ENCODE assay signal across 21 cellular contexts in genomic region chr11:130692220-130692619, GRCh38.
A peak's percentile ranks its signal among the peaks of the same experiment; 100 is the strongest.
DNase-seq lines count a peak whose midpoint lies in the region; ATAC-seq and TF ChIP-seq lines count a peak whose summit lies in the region.
"Had no signal": no experiment of that assay in that cellular context is flagged by ENCODE, and none has a peak within 500 bp of the region (broad histone marks: within the 10 kb centered on the region; RNA-seq: fewer than 3 reads in every experiment).

No MANE protein-coding gene starts in this region.

- CTCF ChIA-PET in IMR-90 (lab: Yijun Ruan, JAX), result no interaction called here

- no peak overlapping the region for H4K91ac ChIP-seq in IMR-90 (ENCODE audit: insufficient read depth, low read depth, low read length)

- 83% methylated on average over 1 of the region's 4 CpGs; no CpG with 5 or more reads in 1 of the 2 experiments for WGBS in IMR-90 (ENCODE audit: extremely low coverage in 2 of 2, insufficient read length in 1 of 2), 2 experiments
- whole genome bisulfite sequencing in suprapubic skin, result 90% methylated on average over 4 of the region's 4 CpGs

- H3K27me3 ChIP-seq in IMR-90 (ENCODE audit: control insufficient read depth, insufficient read depth, low read length), result peaks cover 7% of the 10 kb centered on the region
- H3K27me3 ChIP-seq in suprapubic skin, result no peaks in the 10 kb centered on the region
- H3K27me3 ChIP-seq: BLaER1 treated with 17β-estradiol and CSF1 and Interleukin-3, amounts not matched to agents 10 nM and 100 nM had no signal

- H3K4me3 Mint-ChIP-seq in nephron, result no peak overlapping the region
- H3K4me3 Mint-ChIP-seq: CD14-positive monocyte; CD4-positive, alpha-beta T cell; CD8-positive, alpha-beta memory T cell had no signal

- H3K18ac ChIP-seq in IMR-90 (ENCODE audit: low read depth, low read length), result 0 out of 2 replicates have a peak overlapping the region, but pooled peaks have one; percentile 56

- no peak for TF ChIP-seq POLR2A in IMR-90 (IDR thresholded peaks at IDR 0.05; ENCODE audit: low read depth, low read length)
- TF ChIP-seq POLR2A in suprapubic skin (IDR thresholded peaks at IDR 0.05), result no peak

- in situ Hi-C loops in IMR-90 (cut with MboI; ENCODE audit: low sequenced_read_pairs), result no loop called here

- H3K27ac ChIP-seq in IMR-90 (ENCODE audit: insufficient read depth, low read length) (no peak overlapping the region), suprapubic skin (no peak overlapping the region)
- H3K27ac ChIP-seq: 22Rv1; BLaER1 treated with 17β-estradiol and CSF1 and Interleukin-3, amounts not matched to agents 10 nM and 100 nM; GM23248 had no signal

- H2BK15ac ChIP-seq in IMR-90 (ENCODE audit: low read depth, low read length), result no peak overlapping the region

- no peak overlapping the region for H2AFZ ChIP-seq in IMR-90 (replicated peaks; ENCODE audit: low read length, poor library complexity)
- H2AFZ ChIP-seq: GM23248 had no signal

- no peaks in the 10 kb centered on the region for H3K79me1 ChIP-seq in IMR-90 (ENCODE audit: low read depth in 1 of 2, low read length in 2 of 2)

- no peaks in the 10 kb centered on the region for H3K36me3 Mint-ChIP-seq in nephron (ENCODE audit: low read depth)
- H3K36me3 Mint-ChIP-seq: CD14-positive monocyte; CD8-positive, alpha-beta memory T cell had no signal

- H3K56ac ChIP-seq in IMR-90 (ENCODE audit: extremely low read depth, insufficient read depth, low read length), result no peak overlapping the region

- no peaks in the 10 kb centered on the region for H3K27me3 Mint-ChIP-seq in nephron (ENCODE audit: low read depth)

- H4K5ac ChIP-seq in IMR-90 (ENCODE audit: low read depth, low read length), result no peak overlapping the region

- no peak overlapping the region for H2BK5ac ChIP-seq in IMR-90 (ENCODE audit: low read depth, low read length, poor library complexity, severe bottlenecking)

- intact Hi-C loops in IMR-90 (cut with micrococcal nuclease), result no loop called here

- H3K23ac ChIP-seq in IMR-90 (ENCODE audit: low read depth, low read length), result no peak overlapping the region

- TF ChIP-seq CTCF in IMR-90 (conservative IDR thresholded peaks at IDR 0.05; ENCODE audit: low read depth, low read length), result no peak
- no peak for TF ChIP-seq CTCF in nephron (IDR thresholded peaks at IDR 0.05; ENCODE audit: unreplicated experiment in 3 of 3)
- no peak for TF ChIP-seq CTCF in suprapubic skin (IDR thresholded peaks at IDR 0.05)

- no peak for TF ChIP-seq EP300 in suprapubic skin (IDR thresholded peaks at IDR 0.05)

- peaks cover 52% of the 10 kb centered on the region for H3K4me1 Mint-ChIP-seq in nephron
- H3K4me1 Mint-ChIP-seq: CD14-positive monocyte; CD8-positive, alpha-beta memory T cell had no signal

- no TSS peak for BruUV-seq in IMR-90 (replicated peaks; lab: Mats Ljungman, UMichigan)

- no peak overlapping the region for H2AK5ac ChIP-seq in IMR-90 (ENCODE audit: low read depth, low read length)

- H4K8ac ChIP-seq in IMR-90 (ENCODE audit: low read depth in 2 of 2, low read length in 2 of 2), result no peak overlapping the region

- H3K4ac ChIP-seq in IMR-90 (ENCODE audit: low read depth, low read length), result no peak overlapping the region

- H3K27ac Mint-ChIP-seq in nephron, result peak overlapping the region in 2 of 3 experiments; percentile 46 to 93
- H3K27ac Mint-ChIP-seq: CD14-positive monocyte; CD4-positive, alpha-beta T cell; CD8-positive, alpha-beta memory T cell had no signal

- H2BK20ac ChIP-seq in IMR-90 (ENCODE audit: low read depth, low read length), result no peak overlapping the region

- no peak for ATAC-seq in IMR-90 (ENCODE audit: low read depth)
- ATAC-seq in SK-N-SH treated with all-trans-retinoic acid at 6 μM for 48 hours, result peak; percentile 93
- ATAC-seq: GM12878 had no signal

- no peaks in the 10 kb centered on the region for H3K9me3 ChIP-seq in IMR-90 (ENCODE audit: control insufficient read depth, insufficient read depth, low read length)
- no peaks in the 10 kb centered on the region for H3K9me3 ChIP-seq in suprapubic skin
- H3K9me3 ChIP-seq: BE2C; BLaER1 treated with 17β-estradiol and CSF1 and Interleukin-3, amounts not matched to agents 10 nM and 100 nM had no signal

- no peak for TF ChIP-seq RAD21 in IMR-90 (IDR thresholded peaks at IDR 0.05; ENCODE audit: low read length)

- no peaks in the 10 kb centered on the region for H3K9me1 ChIP-seq in IMR-90 (ENCODE audit: insufficient read depth, low read length)

- dilution Hi-C loops in IMR-90 (cut with HindIII; ENCODE audit: low sequenced_read_pairs, unreplicated experiment), result no loop called here

- H3K9ac ChIP-seq in IMR-90 (ENCODE audit: low read depth, low read length), result no peak overlapping the region
- H3K9ac ChIP-seq: BLaER1 treated with 17β-estradiol and CSF1 and Interleukin-3, amounts not matched to agents 10 nM and 100 nM; GM23248 had no signal

- H3K9me3 Mint-ChIP-seq in nephron, result peaks cover 5% of the 10 kb centered on the region
- H3K9me3 Mint-ChIP-seq: CD4-positive, alpha-beta T cell had no signal

- H3K36me3 ChIP-seq in IMR-90 (ENCODE audit: control insufficient read depth, insufficient read depth, low read length) (no peaks in the 10 kb centered on the region), suprapubic skin (no peaks in the 10 kb centered on the region)
- H3K36me3 ChIP-seq: BE2C; BLaER1 treated with 17β-estradiol and CSF1 and Interleukin-3, amounts not matched to agents 10 nM and 100 nM had no signal

- DNase-seq in IMR-90 (no peak), dedifferentiated amniotic fluid mesenchymal stem cell (ENCODE audit: extremely low spot score) (peak; percentile 42), suprapubic skin (ENCODE audit: low spot score in 2 of 2) (no peak), mucosa of gallbladder (ENCODE audit: low spot score) (no peak)
- no peak for DNase-seq in activated effector memory CD4-positive, alpha-beta T cell treated with Interleukin-2 at 50 U/mL for 16 hours
- DNase-seq: BE2C; CD4-positive, alpha-beta T cell; CD8-positive, alpha-beta memory T cell; DMS 273 treated with DMSO at 0.1 percent for 48 hours; DMS79; EL; GDM1; GM23248; H7; HCEC 1CT had no signal

- POLR2A ChIA-PET in IMR-90 (lab: Charles Lee; ENCODE audit: unreplicated experiment), result no interaction called here

- H3K4me1 ChIP-seq in IMR-90 (ENCODE audit: control insufficient read depth, insufficient read depth, low read length) (no peaks in the 10 kb centered on the region; the same call in 1 of the 2 replicates), suprapubic skin (no peaks in the 10 kb centered on the region)
- H3K4me1 ChIP-seq: BE2C had no signal

- H2AK9ac ChIP-seq in IMR-90 (replicated peaks; ENCODE audit: low read depth, low read length, poor library complexity), result no peak overlapping the region

- H3K14ac ChIP-seq in IMR-90 (replicated peaks; ENCODE audit: low read depth, low read length), result no peak overlapping the region

- no peak overlapping the region for H2BK120ac ChIP-seq in IMR-90 (ENCODE audit: low read depth, low read length)

- H3K4me3 ChIP-seq in IMR-90 (ENCODE audit: insufficient read depth, low read depth, low read length), result no peak overlapping the region
- no peak overlapping the region for H3K4me3 ChIP-seq in suprapubic skin
- H3K4me3 ChIP-seq: BLaER1 treated with 17β-estradiol and CSF1 and Interleukin-3, amounts not matched to agents 10 nM and 100 nM; GM12878; GM23248 had no signal

- H4K20me1 ChIP-seq in IMR-90 (ENCODE audit: insufficient read depth, low read length), result no peaks in the 10 kb centered on the region
- H4K20me1 ChIP-seq: BLaER1 treated with 17β-estradiol and CSF1 and Interleukin-3, amounts not matched to agents 10 nM and 100 nM had no signal

- no peak overlapping the region for H3K4me2 ChIP-seq in IMR-90 (ENCODE audit: low read depth, low read length)
- H3K4me2 ChIP-seq: BLaER1 treated with 17β-estradiol and CSF1 and Interleukin-3, amounts not matched to agents 10 nM and 100 nM had no signal

TF ChIP-seq in IMR-90, 13 proteins besides CTCF, POLR2A, EP300 and RAD21:
- TF ChIP-seq MXI1 (IDR thresholded peaks at IDR 0.05; ENCODE audit: borderline replicate concordance, low read depth, low read length), result no peak

TF ChIP-seq in SK-N-SH treated with all-trans-retinoic acid at 6 μM for 48 hours, 23 proteins besides CTCF, POLR2A, EP300 and RAD21:
- TF ChIP-seq CSDC2 (CRISPR knock-in tag; IDR thresholded peaks at IDR 0.05) (no peak), ESRRG (CRISPR knock-in tag; IDR thresholded peaks at IDR 0.05) (no peak)
- TF ChIP-seq, protein P1, sequence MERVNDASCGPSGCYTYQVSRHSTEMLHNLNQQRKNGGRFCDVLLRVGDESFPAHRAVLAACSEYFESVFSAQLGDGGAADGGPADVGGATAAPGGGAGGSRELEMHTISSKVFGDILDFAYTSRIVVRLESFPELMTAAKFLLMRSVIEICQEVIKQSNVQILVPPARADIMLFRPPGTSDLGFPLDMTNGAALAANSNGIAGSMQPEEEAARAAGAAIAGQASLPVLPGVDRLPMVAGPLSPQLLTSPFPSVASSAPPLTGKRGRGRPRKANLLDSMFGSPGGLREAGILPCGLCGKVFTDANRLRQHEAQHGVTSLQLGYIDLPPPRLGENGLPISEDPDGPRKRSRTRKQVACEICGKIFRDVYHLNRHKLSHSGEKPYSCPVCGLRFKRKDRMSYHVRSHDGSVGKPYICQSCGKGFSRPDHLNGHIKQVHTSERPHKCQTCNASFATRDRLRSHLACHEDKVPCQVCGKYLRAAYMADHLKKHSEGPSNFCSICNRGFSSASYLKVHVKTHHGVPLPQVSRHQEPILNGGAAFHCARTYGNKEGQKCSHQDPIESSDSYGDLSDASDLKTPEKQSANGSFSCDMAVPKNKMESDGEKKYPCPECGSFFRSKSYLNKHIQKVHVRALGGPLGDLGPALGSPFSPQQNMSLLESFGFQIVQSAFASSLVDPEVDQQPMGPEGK (CRISPR knock-in tag; IDR thresholded peaks at IDR 0.05; ENCODE audit: borderline replicate concordance), result no peak
